ENCODE assay signal across 11 cellular contexts in genomic region chr5:150469718-150470470, GRCh38. TPM values are rescaled to one million over a fixed set of nuclear protein-coding genes. Genes with fewer than 3 reads are reported as not detected.
A peak's percentile ranks its signal among the peaks of the same experiment; 100 is the strongest.
DNase-seq lines count a peak whose midpoint lies in the region; ATAC-seq and TF ChIP-seq lines count a peak whose summit lies in the region.
"Had no signal": no experiment of that assay in that cellular context is flagged by ENCODE, and none has a peak within 500 bp of the region (broad histone marks: within the 10 kb centered on the region; RNA-seq: fewer than 3 reads in every experiment).

No MANE protein-coding gene starts in this region.

- H2AK5ac ChIP-seq in mesendoderm (ENCODE audit: low read length): no peak overlapping the region

- WGBS in mesendoderm (ENCODE audit: extremely low coverage, insufficient coverage, low lambda C conversion rate): no CpG with 5 or more reads among the region's 6 CpGs

- H3K4ac ChIP-seq in mesendoderm (ENCODE audit: low read depth, low read length): no peak overlapping the region

- no peaks in the 10 kb centered on the region for H4K20me1 ChIP-seq in PC-3 (ENCODE audit: low read length)

- H3K9ac ChIP-seq in PC-3 (ENCODE audit: low read length) (no peak overlapping the region), mesendoderm (ENCODE audit: low read length) (no peak overlapping the region)

- intact Hi-C loops in PC-3 (cut with micrococcal nuclease) (no loop called here), uterus (cut with DNase I; ENCODE audit: low total_unique reads) (no loop called here), head of caudate nucleus (cut with DNase I) (no loop called here)

- H3K4me2 ChIP-seq in PC-3 (ENCODE audit: low read length) (no peak overlapping the region), mesendoderm (ENCODE audit: low read length) (no peak overlapping the region)

- H3K27ac Mint-ChIP-seq in chondrocyte (ENCODE audit: unreplicated experiment): peak overlapping the region; percentile 84
- H3K27ac Mint-ChIP-seq: CD4-positive, alpha-beta memory T cell had no signal

- H3K79me2 ChIP-seq in PC-3 (ENCODE audit: low read length): no peaks in the 10 kb centered on the region
- H3K79me2 ChIP-seq in mesendoderm (ENCODE audit: control insufficient read depth, insufficient read depth, low read length): no peaks in the 10 kb centered on the region

- peak; percentile 89 for ATAC-seq in PC-3

- H3K4me3 ChIP-seq in BJ (ENCODE audit: low read depth, low read length) (no peak overlapping the region), PC-3 (ENCODE audit: low read length) (no peak overlapping the region), mesendoderm (ENCODE audit: low read length) (no peak overlapping the region), uterus (no peak overlapping the region)

- no peak overlapping the region for H3K56ac ChIP-seq in mesendoderm (ENCODE audit: low read length)

- no peak overlapping the region for H2BK120ac ChIP-seq in mesendoderm (ENCODE audit: low read depth, low read length)

- H3K27ac ChIP-seq in PC-3 (ENCODE audit: low read length) (no peak overlapping the region), mesendoderm (ENCODE audit: low read depth, low read length) (no peak overlapping the region), uterus (no peak overlapping the region)

- no TSS peak for BruUV-seq in PC-3 (replicated peaks; lab: Mats Ljungman, UMichigan)

- no peaks in the 10 kb centered on the region for H3K27me3 Mint-ChIP-seq in chondrocyte (ENCODE audit: low read depth)
- H3K27me3 Mint-ChIP-seq: CD4-positive, alpha-beta memory T cell had no signal

- H3K4me1 Mint-ChIP-seq in chondrocyte (ENCODE audit: low read depth): peaks cover 60% of the 10 kb centered on the region
- H3K4me1 Mint-ChIP-seq: CD4-positive, alpha-beta memory T cell had no signal

- H3K79me1 ChIP-seq in mesendoderm (ENCODE audit: low read length): no peaks in the 10 kb centered on the region

- DNase-seq in BJ (ENCODE audit: low read depth) (peak; percentile 97), PC-3 (peak; percentile 89), chondrocyte (ENCODE audit: low spot score) (no peak), mesendoderm (peak; percentile 67), SHP77 (lab: John Stamatoyannopoulos, UW) (no peak), HEK293T (ENCODE audit: extremely low spot score) (no peak), uterus (no peak), head of caudate nucleus (no peak)
- DNase-seq: activated CD4-positive, alpha-beta T cell treated with anti-CD3 and anti-CD28 coated beads, Interleukin-2, amount 50 U/mL, for 4 hours; activated naive CD4-positive, alpha-beta T cell treated with Interleukin-2 at 50 U/mL for 16 hours; CD4-positive, alpha-beta memory T cell had no signal

- no peak for TF ChIP-seq CTCF in BJ (IDR thresholded peaks at IDR 0.05; ENCODE audit: insufficient read depth, low read depth, low read length)
- no peak for TF ChIP-seq CTCF in PC-3 (conservative IDR thresholded peaks at IDR 0.05; ENCODE audit: low read depth, low read length)
- TF ChIP-seq CTCF in chondrocyte (IDR thresholded peaks at IDR 0.05): no peak
- no peak for TF ChIP-seq CTCF in uterus (IDR thresholded peaks at IDR 0.05)

- no peak overlapping the region for H2BK15ac ChIP-seq in mesendoderm (replicated peaks; ENCODE audit: low read depth)

- no peak overlapping the region for H4K8ac ChIP-seq in mesendoderm (ENCODE audit: low read depth, low read length)

- no peak overlapping the region for H4K5ac ChIP-seq in mesendoderm (ENCODE audit: low read length)

- no peaks in the 10 kb centered on the region for H3K9me2 ChIP-seq in PC-3 (replicated peaks; ENCODE audit: low read length)

- H3K9me3 ChIP-seq in PC-3 (ENCODE audit: low read length) (no peaks in the 10 kb centered on the region), uterus (no peaks in the 10 kb centered on the region)

- no peak overlapping the region for H3K18ac ChIP-seq in mesendoderm (ENCODE audit: low read length)

- no peaks in the 10 kb centered on the region for H3K36me3 ChIP-seq in BJ (ENCODE audit: control insufficient read depth, insufficient read depth, low read length)
- no peaks in the 10 kb centered on the region for H3K36me3 ChIP-seq in PC-3 (ENCODE audit: low read depth, low read length)
- no peaks in the 10 kb centered on the region for H3K36me3 ChIP-seq in mesendoderm (ENCODE audit: control insufficient read depth, insufficient read depth, low read length)
- no peaks in the 10 kb centered on the region for H3K36me3 ChIP-seq in uterus

- CTCF ChIA-PET in BJ (lab: Yijun Ruan, JAX): interaction anchor here (0.9 to 1.0 kb wide), 2 partner anchors 11 to 18 kb away, joined by 3 to 4 read pairs; no protein-coding TSS in a partner anchor
- CTCF ChIA-PET in PC-3 (lab: Charles Lee): no interaction called here
- CTCF ChIA-PET in HEK293T (lab: Yijun Ruan, JAX): no interaction called here

- H3K4me3 Mint-ChIP-seq in chondrocyte (ENCODE audit: unreplicated experiment): no peak overlapping the region
- H3K4me3 Mint-ChIP-seq: CD4-positive, alpha-beta memory T cell had no signal

- no peak overlapping the region for H3K23ac ChIP-seq in mesendoderm (ENCODE audit: low read length)

- POLR2A ChIA-PET in BJ (lab: Charles Lee): interaction anchor here (0.6 kb wide), 1 partner anchor 1247 kb away, joined by 3 read pairs; no protein-coding TSS in a partner anchor
- POLR2A ChIA-PET in PC-3 (lab: Charles Lee; ENCODE audit: unreplicated experiment): no interaction called here
- POLR2A ChIA-PET in HEK293T (lab: Yijun Ruan, JAX): no interaction called here

- no peaks in the 10 kb centered on the region for H3K9me3 Mint-ChIP-seq in chondrocyte (ENCODE audit: low read depth)
- H3K9me3 Mint-ChIP-seq: CD4-positive, alpha-beta memory T cell had no signal

- peaks cover 22% of the 10 kb centered on the region for H3K4me1 ChIP-seq in PC-3 (ENCODE audit: insufficient read depth, low read length)
- no peaks in the 10 kb centered on the region for H3K4me1 ChIP-seq in mesendoderm (ENCODE audit: control insufficient read depth, low read depth, low read length)
- H3K4me1 ChIP-seq in uterus: no peaks in the 10 kb centered on the region

- H3F3A ChIP-seq in PC-3 (ENCODE audit: low read length, unreplicated experiment): no peaks in the 10 kb centered on the region

- H2BK5ac ChIP-seq in mesendoderm (ENCODE audit: low read length): no peak overlapping the region

- TF ChIP-seq POLR2A in uterus (IDR thresholded peaks at IDR 0.05): no peak

- H3K27me3 ChIP-seq in BJ (ENCODE audit: control insufficient read depth, insufficient read depth, low read length) (no peaks in the 10 kb centered on the region), PC-3 (ENCODE audit: low read length) (no peaks in the 10 kb centered on the region), mesendoderm (ENCODE audit: insufficient read depth, low read length, poor library complexity) (no peaks in the 10 kb centered on the region), uterus (no peaks in the 10 kb centered on the region)

- no peak overlapping the region for H2AFZ ChIP-seq in PC-3 (ENCODE audit: low read length)

- H3K36me3 Mint-ChIP-seq in chondrocyte (ENCODE audit: low read depth): no peaks in the 10 kb centered on the region
- H3K36me3 Mint-ChIP-seq: CD4-positive, alpha-beta memory T cell had no signal

TF ChIP-seq in HEK293T, 16 proteins besides CTCF, POLR2A, EP300 and RAD21:
- TF ChIP-seq L3MBTL2 (conservative IDR thresholded peaks at IDR 0.05): no peak
- no peak for TF ChIP-seq TARDBP (IDR thresholded peaks at IDR 0.05)
- no peak for TF ChIP-seq ZNF384 (IDR thresholded peaks at IDR 0.05)
- TF ChIP-seq NFRKB (IDR thresholded peaks at IDR 0.05): no peak
- no peak for TF ChIP-seq SUZ12 (IDR thresholded peaks at IDR 0.05)
- no peak for TF ChIP-seq HDGF (IDR thresholded peaks at IDR 0.05; ENCODE audit: borderline replicate concordance)
- TF ChIP-seq FOXM1 (IDR thresholded peaks at IDR 0.05; ENCODE audit: borderline replicate concordance): no peak
- TF ChIP-seq CTBP1 (IDR thresholded peaks at IDR 0.05; ENCODE audit: borderline replicate concordance): no peak
- no peak for TF ChIP-seq ELF4 (IDR thresholded peaks at IDR 0.05)
- no peak for TF ChIP-seq FOXA1 (IDR thresholded peaks at IDR 0.05)

RNA-seq across cellular contexts. Expression of gene RPS14, which starts 20.4 kb away (rescaled TPM):
- polyA plus RNA-seq in BJ (2011; rRNA removed): 2,496 and 3,512 TPM in 2 replicates
- polyA minus RNA-seq in BJ (2011; rRNA and poly(A)+ RNA removed): 426 and 724 TPM in 2 replicates
- total RNA-seq in PC-3 (2014; rRNA removed): 2,005 and 2,031 TPM in 2 replicates
- 1,092 to 1,234 TPM (median 1,121 TPM) in 3 replicates for total RNA-seq in chondrocyte
- polyA plus RNA-seq in mesendoderm (2013, experiment 1 of 2): 4,258 TPM
- polyA plus RNA-seq in mesendoderm (2013, experiment 2 of 2): 4,342 TPM
- total RNA-seq in uterus: over 10,000 TPM in 1 of 4 donors, 1,000 to 10,000 TPM in 3; 2,445 to 12,361 (median 6,046) TPM

RNA-seq across cellular contexts. Expression of gene NDST1, which starts 38.0 kb away (rescaled TPM):
- 56.6 and 89.7 TPM in 2 replicates for polyA plus RNA-seq in BJ (2011; rRNA removed)
- polyA minus RNA-seq in BJ (2011; rRNA and poly(A)+ RNA removed): 65.4 and 72.6 TPM in 2 replicates
- 42.6 and 46.1 TPM in 2 replicates for total RNA-seq in PC-3 (2014; rRNA removed)
- 223 to 229 TPM (median 228 TPM) in 3 replicates for total RNA-seq in chondrocyte
- 36.0 TPM for polyA plus RNA-seq in mesendoderm (2013, experiment 1 of 2)
- polyA plus RNA-seq in mesendoderm (2013, experiment 2 of 2): 34.9 TPM
- 10 to 100 TPM; 10.9 to 86.0 (median 42.5) TPM for total RNA-seq in uterus

RNA-seq across cellular contexts. Expression of gene CD74, which starts 57.2 kb away (rescaled TPM):
- polyA plus RNA-seq in BJ (2011; rRNA removed): 0.28 and 0.31 TPM in 2 replicates
- not detected in 2 replicates for polyA minus RNA-seq in BJ (2011; rRNA and poly(A)+ RNA removed)
- 0.22 and 0.52 TPM in 2 replicates for total RNA-seq in PC-3 (2014; rRNA removed)
- not detected in 3 replicates for total RNA-seq in chondrocyte
- polyA plus RNA-seq in mesendoderm (2013, experiment 1 of 2): 61.0 TPM
- polyA plus RNA-seq in mesendoderm (2013, experiment 2 of 2): 63.7 TPM
- total RNA-seq in uterus: 1,000 to 10,000 TPM in 1 of 4 donors, 100 to 1,000 TPM in 3; 118 to 1,231 (median 675) TPM

Comparison
In these comparisons a context has a peak if more than half of its experiments do, and no peak if none do; other contexts are left out.
1. DNase-seq: peak in BJ (single experiment), PC-3 (single experiment) and mesendoderm (single experiment); none in chondrocyte (single experiment), SHP77 (0 of 2), HEK293T (single experiment), uterus (0 of 2) and head of caudate nucleus (0 of 42).
2. RNA of gene CD74, which starts 57.2 kb away (total RNA-seq): 118 to 1,231 TPM in uterus; 0.22 to 0.52 TPM in PC-3 and not detected in chondrocyte; every median in the first group is over 10 times any median in the second.